2 cellular contexts compared by ENCODE assay signal in the genomic region with DNA sequence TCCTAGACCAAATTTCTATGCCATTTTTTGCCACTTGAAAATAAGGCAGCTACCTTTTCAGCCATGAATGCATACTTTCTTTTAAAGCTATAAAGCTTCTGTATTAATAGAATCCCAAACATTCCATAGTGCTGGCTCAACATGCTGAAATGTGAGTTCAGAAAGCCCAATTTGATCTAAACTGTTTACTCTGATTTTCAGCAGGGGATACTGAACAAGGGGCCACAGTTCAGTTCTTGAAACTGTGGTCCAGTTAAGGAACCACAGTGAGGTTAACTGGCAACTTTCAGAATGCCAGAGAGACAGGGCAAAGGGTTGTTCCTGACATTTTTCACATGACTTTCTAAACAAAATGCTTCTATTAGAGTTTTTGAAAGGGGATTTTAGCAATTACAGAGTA.
TF ChIP-seq lines count a peak whose summit lies in the region.

No MANE protein-coding gene starts in this region.

TF ChIP-seq in GM23338, 12 proteins besides CTCF, POLR2A, EP300 and RAD21:
- TF ChIP-seq, protein P1, sequence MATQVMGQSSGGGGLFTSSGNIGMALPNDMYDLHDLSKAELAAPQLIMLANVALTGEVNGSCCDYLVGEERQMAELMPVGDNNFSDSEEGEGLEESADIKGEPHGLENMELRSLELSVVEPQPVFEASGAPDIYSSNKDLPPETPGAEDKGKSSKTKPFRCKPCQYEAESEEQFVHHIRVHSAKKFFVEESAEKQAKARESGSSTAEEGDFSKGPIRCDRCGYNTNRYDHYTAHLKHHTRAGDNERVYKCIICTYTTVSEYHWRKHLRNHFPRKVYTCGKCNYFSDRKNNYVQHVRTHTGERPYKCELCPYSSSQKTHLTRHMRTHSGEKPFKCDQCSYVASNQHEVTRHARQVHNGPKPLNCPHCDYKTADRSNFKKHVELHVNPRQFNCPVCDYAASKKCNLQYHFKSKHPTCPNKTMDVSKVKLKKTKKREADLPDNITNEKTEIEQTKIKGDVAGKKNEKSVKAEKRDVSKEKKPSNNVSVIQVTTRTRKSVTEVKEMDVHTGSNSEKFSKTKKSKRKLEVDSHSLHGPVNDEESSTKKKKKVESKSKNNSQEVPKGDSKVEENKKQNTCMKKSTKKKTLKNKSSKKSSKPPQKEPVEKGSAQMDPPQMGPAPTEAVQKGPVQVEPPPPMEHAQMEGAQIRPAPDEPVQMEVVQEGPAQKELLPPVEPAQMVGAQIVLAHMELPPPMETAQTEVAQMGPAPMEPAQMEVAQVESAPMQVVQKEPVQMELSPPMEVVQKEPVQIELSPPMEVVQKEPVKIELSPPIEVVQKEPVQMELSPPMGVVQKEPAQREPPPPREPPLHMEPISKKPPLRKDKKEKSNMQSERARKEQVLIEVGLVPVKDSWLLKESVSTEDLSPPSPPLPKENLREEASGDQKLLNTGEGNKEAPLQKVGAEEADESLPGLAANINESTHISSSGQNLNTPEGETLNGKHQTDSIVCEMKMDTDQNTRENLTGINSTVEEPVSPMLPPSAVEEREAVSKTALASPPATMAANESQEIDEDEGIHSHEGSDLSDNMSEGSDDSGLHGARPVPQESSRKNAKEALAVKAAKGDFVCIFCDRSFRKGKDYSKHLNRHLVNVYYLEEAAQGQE (IDR thresholded peaks at IDR 0.05; ENCODE audit: unreplicated experiment), result no peak
- TF ChIP-seq, protein P2, sequence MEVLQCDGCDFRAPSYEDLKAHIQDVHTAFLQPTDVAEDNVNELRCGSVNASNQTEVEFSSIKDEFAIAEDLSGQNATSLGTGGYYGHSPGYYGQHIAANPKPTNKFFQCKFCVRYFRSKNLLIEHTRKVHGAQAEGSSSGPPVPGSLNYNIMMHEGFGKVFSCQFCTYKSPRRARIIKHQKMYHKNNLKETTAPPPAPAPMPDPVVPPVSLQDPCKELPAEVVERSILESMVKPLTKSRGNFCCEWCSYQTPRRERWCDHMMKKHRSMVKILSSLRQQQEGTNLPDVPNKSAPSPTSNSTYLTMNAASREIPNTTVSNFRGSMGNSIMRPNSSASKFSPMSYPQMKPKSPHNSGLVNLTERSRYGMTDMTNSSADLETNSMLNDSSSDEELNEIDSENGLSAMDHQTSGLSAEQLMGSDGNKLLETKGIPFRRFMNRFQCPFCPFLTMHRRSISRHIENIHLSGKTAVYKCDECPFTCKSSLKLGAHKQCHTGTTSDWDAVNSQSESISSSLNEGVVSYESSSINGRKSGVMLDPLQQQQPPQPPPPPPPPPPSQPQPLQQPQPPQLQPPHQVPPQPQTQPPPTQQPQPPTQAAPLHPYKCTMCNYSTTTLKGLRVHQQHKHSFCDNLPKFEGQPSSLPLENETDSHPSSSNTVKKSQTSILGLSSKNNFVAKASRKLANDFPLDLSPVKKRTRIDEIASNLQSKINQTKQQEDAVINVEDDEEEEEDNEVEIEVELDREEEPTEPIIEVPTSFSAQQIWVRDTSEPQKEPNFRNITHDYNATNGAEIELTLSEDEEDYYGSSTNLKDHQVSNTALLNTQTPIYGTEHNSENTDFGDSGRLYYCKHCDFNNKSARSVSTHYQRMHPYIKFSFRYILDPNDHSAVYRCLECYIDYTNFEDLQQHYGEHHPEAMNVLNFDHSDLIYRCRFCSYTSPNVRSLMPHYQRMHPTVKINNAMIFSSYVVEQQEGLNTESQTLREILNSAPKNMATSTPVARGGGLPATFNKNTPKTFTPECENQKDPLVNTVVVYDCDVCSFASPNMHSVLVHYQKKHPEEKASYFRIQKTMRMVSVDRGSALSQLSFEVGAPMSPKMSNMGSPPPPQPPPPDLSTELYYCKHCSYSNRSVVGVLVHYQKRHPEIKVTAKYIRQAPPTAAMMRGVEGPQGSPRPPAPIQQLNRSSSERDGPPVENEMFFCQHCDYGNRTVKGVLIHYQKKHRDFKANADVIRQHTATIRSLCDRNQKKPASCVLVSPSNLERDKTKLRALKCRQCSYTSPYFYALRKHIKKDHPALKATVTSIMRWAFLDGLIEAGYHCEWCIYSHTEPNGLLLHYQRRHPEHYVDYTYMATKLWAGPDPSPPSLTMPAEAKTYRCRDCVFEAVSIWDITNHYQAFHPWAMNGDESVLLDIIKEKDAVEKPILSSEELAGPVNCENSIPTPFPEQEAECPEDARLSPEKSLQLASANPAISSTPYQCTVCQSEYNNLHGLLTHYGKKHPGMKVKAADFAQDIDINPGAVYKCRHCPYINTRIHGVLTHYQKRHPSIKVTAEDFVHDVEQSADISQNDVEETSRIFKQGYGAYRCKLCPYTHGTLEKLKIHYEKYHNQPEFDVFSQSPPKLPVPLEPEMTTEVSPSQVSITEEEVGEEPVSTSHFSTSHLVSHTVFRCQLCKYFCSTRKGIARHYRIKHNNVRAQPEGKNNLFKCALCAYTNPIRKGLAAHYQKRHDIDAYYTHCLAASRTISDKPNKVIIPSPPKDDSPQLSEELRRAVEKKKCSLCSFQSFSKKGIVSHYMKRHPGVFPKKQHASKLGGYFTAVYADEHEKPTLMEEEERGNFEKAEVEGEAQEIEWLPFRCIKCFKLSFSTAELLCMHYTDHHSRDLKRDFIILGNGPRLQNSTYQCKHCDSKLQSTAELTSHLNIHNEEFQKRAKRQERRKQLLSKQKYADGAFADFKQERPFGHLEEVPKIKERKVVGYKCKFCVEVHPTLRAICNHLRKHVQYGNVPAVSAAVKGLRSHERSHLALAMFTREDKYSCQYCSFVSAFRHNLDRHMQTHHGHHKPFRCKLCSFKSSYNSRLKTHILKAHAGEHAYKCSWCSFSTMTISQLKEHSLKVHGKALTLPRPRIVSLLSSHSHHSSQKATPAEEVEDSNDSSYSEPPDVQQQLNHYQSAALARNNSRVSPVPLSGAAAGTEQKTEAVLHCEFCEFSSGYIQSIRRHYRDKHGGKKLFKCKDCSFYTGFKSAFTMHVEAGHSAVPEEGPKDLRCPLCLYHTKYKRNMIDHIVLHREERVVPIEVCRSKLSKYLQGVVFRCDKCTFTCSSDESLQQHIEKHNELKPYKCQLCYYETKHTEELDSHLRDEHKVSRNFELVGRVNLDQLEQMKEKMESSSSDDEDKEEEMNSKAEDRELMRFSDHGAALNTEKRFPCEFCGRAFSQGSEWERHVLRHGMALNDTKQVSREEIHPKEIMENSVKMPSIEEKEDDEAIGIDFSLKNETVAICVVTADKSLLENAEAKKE (CRISPR knock-in tag; IDR thresholded peaks at IDR 0.05), result no peak
- TF ChIP-seq ZNF331 (CRISPR knock-in tag; IDR thresholded peaks at IDR 0.05; ENCODE audit: low read depth), result no peak
- no peak for TF ChIP-seq STAT1 (IDR thresholded peaks at IDR 0.05; ENCODE audit: unreplicated experiment)
- no peak for TF ChIP-seq ZNF114 (CRISPR knock-in tag; IDR thresholded peaks at IDR 0.05)
- TF ChIP-seq EZH2phosphoT487 (IDR thresholded peaks at IDR 0.05; ENCODE audit: unreplicated experiment), result no peak
- TF ChIP-seq EZH2 (IDR thresholded peaks at IDR 0.05; ENCODE audit: low read depth, unreplicated experiment), result no peak
- TF ChIP-seq NANOG (IDR thresholded peaks at IDR 0.05; ENCODE audit: borderline replicate concordance), result no peak
- TF ChIP-seq, protein P3, sequence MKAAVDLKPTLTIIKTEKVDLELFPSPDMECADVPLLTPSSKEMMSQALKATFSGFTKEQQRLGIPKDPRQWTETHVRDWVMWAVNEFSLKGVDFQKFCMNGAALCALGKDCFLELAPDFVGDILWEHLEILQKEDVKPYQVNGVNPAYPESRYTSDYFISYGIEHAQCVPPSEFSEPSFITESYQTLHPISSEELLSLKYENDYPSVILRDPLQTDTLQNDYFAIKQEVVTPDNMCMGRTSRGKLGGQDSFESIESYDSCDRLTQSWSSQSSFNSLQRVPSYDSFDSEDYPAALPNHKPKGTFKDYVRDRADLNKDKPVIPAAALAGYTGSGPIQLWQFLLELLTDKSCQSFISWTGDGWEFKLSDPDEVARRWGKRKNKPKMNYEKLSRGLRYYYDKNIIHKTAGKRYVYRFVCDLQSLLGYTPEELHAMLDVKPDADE (IDR thresholded peaks at IDR 0.05), result no peak
- no peak for TF ChIP-seq POLR2AphosphoS5 (IDR thresholded peaks at IDR 0.05; ENCODE audit: low read depth)

TF ChIP-seq in SK-N-SH, 30 proteins besides CTCF, POLR2A, EP300 and RAD21:
- TF ChIP-seq, protein P4, sequence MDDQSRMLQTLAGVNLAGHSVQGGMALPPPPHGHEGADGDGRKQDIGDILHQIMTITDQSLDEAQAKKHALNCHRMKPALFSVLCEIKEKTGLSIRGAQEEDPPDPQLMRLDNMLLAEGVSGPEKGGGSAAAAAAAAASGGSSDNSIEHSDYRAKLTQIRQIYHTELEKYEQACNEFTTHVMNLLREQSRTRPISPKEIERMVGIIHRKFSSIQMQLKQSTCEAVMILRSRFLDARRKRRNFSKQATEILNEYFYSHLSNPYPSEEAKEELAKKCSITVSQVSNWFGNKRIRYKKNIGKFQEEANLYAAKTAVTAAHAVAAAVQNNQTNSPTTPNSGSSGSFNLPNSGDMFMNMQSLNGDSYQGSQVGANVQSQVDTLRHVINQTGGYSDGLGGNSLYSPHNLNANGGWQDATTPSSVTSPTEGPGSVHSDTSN (IDR thresholded peaks at IDR 0.05), result no peak
- no peak for TF ChIP-seq EZH2phosphoT487 (IDR thresholded peaks at IDR 0.05; ENCODE audit: borderline replicate concordance, low read depth)
- TF ChIP-seq MXI1 (IDR thresholded peaks at IDR 0.05; ENCODE audit: low read depth, low read length), result no peak
- no peak for TF ChIP-seq ELF1 (IDR thresholded peaks at IDR 0.05)
- no peak for TF ChIP-seq SMC3 (IDR thresholded peaks at IDR 0.05; ENCODE audit: low read depth, low read length)
- no peak for TF ChIP-seq NFIC (IDR thresholded peaks at IDR 0.05; ENCODE audit: borderline replicate concordance)
- TF ChIP-seq POLR2AphosphoS5 (IDR thresholded peaks at IDR 0.05; ENCODE audit: low read depth, low read length), result no peak
- TF ChIP-seq, protein P5, sequence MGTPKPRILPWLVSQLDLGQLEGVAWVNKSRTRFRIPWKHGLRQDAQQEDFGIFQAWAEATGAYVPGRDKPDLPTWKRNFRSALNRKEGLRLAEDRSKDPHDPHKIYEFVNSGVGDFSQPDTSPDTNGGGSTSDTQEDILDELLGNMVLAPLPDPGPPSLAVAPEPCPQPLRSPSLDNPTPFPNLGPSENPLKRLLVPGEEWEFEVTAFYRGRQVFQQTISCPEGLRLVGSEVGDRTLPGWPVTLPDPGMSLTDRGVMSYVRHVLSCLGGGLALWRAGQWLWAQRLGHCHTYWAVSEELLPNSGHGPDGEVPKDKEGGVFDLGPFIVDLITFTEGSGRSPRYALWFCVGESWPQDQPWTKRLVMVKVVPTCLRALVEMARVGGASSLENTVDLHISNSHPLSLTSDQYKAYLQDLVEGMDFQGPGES (IDR thresholded peaks at IDR 0.05; ENCODE audit: low read depth, low read length), result no peak
- no peak for TF ChIP-seq RXRA (IDR thresholded peaks at IDR 0.05; ENCODE audit: borderline replicate concordance, low read depth)
- no peak for TF ChIP-seq FOXJ3 (CRISPR knock-in tag; IDR thresholded peaks at IDR 0.05)
- no peak for TF ChIP-seq TEAD4 (IDR thresholded peaks at IDR 0.05; ENCODE audit: borderline replicate concordance, insufficient read depth)
- TF ChIP-seq, protein P6, sequence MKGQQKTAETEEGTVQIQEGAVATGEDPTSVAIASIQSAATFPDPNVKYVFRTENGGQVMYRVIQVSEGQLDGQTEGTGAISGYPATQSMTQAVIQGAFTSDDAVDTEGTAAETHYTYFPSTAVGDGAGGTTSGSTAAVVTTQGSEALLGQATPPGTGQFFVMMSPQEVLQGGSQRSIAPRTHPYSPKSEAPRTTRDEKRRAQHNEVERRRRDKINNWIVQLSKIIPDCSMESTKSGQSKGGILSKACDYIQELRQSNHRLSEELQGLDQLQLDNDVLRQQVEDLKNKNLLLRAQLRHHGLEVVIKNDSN (IDR thresholded peaks at IDR 0.05; ENCODE audit: borderline replicate concordance, low read depth), result no peak
- no peak for TF ChIP-seq RFX5 (IDR thresholded peaks at IDR 0.05; ENCODE audit: low read length)
- TF ChIP-seq SIN3A (IDR thresholded peaks at IDR 0.05; ENCODE audit: borderline replicate concordance, low read depth, low read length), result no peak
